ENCODE assay signal across 2 cellular contexts in the genomic region with DNA sequence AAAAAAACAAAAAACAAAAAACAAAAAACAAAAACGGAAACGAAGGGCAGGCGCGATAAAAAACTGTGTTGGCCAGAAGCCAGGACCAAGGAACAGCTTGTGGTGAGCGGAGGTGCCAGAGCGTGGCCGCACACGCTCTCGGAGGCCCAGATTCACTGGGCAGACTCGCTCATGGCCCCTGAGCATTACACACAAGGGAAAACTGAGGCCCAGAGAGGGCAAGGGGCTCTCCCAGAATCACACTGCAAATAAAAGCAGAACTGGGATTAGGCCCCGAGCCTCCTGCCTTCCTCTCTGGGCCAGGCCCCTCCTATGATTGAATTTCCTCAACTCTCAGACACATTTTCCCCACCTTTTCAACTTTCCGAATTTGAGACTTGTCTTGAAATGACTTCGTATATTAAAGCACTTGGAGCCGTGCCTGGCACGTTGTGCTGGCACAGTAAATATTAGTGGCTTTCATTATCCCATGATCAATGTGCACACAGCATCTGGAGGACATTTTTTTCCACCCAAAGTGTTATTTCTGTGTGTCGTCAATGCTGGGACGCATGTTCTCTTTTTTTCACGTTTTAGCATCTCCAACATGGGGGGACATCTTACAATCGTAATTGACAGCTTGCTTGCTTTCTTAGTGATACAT.
TF ChIP-seq lines count a peak whose summit lies in the region.

No MANE protein-coding gene starts in this region.

TF ChIP-seq in HepG2, 621 proteins besides CTCF, POLR2A, EP300 and RAD21:
- TF ChIP-seq KLF6 (CRISPR knock-in tag; IDR thresholded peaks at IDR 0.05) (no peak), ZNF773 (CRISPR knock-in tag; IDR thresholded peaks at IDR 0.05; ENCODE audit: borderline replicate concordance) (no peak), ZNF768 (CRISPR knock-in tag; IDR thresholded peaks at IDR 0.05) (peak; percentile 82)

TF ChIP-seq in HEK293, 187 proteins besides CTCF, POLR2A, EP300 and RAD21:
- TF ChIP-seq ZNF530 (tag by site-specific recombination; IDR thresholded peaks at IDR 0.05; ENCODE audit: low read depth) = no peak
- 0 out of 2 replicates have a peak, but pooled peaks have one; percentile 23 for TF ChIP-seq ZNF146 (tag by site-specific recombination; IDR thresholded peaks at IDR 0.05)
